ENCODE assay signal across 1 cellular context in the genomic region with DNA sequence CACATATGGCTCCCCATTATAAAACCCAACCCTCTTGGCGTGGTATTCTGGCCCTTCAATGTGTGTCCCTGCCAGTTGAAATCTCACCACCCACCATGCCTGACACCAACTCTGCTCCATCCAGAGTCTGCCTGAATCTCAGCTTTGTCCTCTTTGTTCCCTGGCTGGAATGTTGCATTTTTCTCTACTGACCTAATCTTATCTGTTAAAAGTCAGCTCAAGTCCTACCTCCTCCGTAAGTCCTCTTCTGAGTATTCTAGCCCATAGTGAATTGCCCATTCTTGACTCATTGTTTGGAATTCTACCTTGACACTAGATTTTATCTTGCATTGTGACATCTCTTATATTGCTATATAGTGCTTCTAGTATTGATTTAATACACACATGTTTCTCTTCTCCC.
TF ChIP-seq lines count a peak whose summit lies in the region.

No MANE protein-coding gene starts in this region.

TF ChIP-seq in SK-N-SH, 30 proteins besides CTCF, POLR2A, EP300 and RAD21 (continued from another document):
- no peak for TF ChIP-seq SIN3A (IDR thresholded peaks at IDR 0.05; ENCODE audit: borderline replicate concordance, low read depth, low read length)
- no peak for TF ChIP-seq FOXJ3 (CRISPR knock-in tag; IDR thresholded peaks at IDR 0.05)
- TF ChIP-seq YY1 (IDR thresholded peaks at IDR 0.05; ENCODE audit: low read depth): no peak
- TF ChIP-seq RFX5 (IDR thresholded peaks at IDR 0.05; ENCODE audit: low read length): no peak
- no peak for TF ChIP-seq ELF1 (IDR thresholded peaks at IDR 0.05)
- peak; percentile 44; the same call in 1 of the 2 replicates for TF ChIP-seq FOSL2 (IDR thresholded peaks at IDR 0.05; ENCODE audit: borderline replicate concordance, low read depth)
- TF ChIP-seq, protein P1, sequence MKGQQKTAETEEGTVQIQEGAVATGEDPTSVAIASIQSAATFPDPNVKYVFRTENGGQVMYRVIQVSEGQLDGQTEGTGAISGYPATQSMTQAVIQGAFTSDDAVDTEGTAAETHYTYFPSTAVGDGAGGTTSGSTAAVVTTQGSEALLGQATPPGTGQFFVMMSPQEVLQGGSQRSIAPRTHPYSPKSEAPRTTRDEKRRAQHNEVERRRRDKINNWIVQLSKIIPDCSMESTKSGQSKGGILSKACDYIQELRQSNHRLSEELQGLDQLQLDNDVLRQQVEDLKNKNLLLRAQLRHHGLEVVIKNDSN (IDR thresholded peaks at IDR 0.05; ENCODE audit: borderline replicate concordance, low read depth): no peak
- TF ChIP-seq, protein P2, sequence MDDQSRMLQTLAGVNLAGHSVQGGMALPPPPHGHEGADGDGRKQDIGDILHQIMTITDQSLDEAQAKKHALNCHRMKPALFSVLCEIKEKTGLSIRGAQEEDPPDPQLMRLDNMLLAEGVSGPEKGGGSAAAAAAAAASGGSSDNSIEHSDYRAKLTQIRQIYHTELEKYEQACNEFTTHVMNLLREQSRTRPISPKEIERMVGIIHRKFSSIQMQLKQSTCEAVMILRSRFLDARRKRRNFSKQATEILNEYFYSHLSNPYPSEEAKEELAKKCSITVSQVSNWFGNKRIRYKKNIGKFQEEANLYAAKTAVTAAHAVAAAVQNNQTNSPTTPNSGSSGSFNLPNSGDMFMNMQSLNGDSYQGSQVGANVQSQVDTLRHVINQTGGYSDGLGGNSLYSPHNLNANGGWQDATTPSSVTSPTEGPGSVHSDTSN (IDR thresholded peaks at IDR 0.05): peak; percentile 38; the same call in 1 of the 2 replicates
- no peak for TF ChIP-seq EZH2phosphoT487 (IDR thresholded peaks at IDR 0.05; ENCODE audit: borderline replicate concordance, low read depth)
- no peak for TF ChIP-seq CHD2 (IDR thresholded peaks at IDR 0.05; ENCODE audit: low read length, partially characterized antibody)
- TF ChIP-seq, protein P3, sequence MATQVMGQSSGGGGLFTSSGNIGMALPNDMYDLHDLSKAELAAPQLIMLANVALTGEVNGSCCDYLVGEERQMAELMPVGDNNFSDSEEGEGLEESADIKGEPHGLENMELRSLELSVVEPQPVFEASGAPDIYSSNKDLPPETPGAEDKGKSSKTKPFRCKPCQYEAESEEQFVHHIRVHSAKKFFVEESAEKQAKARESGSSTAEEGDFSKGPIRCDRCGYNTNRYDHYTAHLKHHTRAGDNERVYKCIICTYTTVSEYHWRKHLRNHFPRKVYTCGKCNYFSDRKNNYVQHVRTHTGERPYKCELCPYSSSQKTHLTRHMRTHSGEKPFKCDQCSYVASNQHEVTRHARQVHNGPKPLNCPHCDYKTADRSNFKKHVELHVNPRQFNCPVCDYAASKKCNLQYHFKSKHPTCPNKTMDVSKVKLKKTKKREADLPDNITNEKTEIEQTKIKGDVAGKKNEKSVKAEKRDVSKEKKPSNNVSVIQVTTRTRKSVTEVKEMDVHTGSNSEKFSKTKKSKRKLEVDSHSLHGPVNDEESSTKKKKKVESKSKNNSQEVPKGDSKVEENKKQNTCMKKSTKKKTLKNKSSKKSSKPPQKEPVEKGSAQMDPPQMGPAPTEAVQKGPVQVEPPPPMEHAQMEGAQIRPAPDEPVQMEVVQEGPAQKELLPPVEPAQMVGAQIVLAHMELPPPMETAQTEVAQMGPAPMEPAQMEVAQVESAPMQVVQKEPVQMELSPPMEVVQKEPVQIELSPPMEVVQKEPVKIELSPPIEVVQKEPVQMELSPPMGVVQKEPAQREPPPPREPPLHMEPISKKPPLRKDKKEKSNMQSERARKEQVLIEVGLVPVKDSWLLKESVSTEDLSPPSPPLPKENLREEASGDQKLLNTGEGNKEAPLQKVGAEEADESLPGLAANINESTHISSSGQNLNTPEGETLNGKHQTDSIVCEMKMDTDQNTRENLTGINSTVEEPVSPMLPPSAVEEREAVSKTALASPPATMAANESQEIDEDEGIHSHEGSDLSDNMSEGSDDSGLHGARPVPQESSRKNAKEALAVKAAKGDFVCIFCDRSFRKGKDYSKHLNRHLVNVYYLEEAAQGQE (IDR thresholded peaks at IDR 0.05; ENCODE audit: low read depth, low read length): no peak
- TF ChIP-seq NFIC (IDR thresholded peaks at IDR 0.05; ENCODE audit: borderline replicate concordance): 0 out of 2 replicates have a peak, but pooled peaks have one; percentile 35
- TF ChIP-seq, protein P4, sequence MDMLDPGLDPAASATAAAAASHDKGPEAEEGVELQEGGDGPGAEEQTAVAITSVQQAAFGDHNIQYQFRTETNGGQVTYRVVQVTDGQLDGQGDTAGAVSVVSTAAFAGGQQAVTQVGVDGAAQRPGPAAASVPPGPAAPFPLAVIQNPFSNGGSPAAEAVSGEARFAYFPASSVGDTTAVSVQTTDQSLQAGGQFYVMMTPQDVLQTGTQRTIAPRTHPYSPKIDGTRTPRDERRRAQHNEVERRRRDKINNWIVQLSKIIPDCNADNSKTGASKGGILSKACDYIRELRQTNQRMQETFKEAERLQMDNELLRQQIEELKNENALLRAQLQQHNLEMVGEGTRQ (IDR thresholded peaks at IDR 0.05; ENCODE audit: borderline replicate concordance, low read depth, low read length): no peak
- no peak for TF ChIP-seq NRF1 (IDR thresholded peaks at IDR 0.05; ENCODE audit: low read depth, low read length)
